In the genomic region with DNA sequence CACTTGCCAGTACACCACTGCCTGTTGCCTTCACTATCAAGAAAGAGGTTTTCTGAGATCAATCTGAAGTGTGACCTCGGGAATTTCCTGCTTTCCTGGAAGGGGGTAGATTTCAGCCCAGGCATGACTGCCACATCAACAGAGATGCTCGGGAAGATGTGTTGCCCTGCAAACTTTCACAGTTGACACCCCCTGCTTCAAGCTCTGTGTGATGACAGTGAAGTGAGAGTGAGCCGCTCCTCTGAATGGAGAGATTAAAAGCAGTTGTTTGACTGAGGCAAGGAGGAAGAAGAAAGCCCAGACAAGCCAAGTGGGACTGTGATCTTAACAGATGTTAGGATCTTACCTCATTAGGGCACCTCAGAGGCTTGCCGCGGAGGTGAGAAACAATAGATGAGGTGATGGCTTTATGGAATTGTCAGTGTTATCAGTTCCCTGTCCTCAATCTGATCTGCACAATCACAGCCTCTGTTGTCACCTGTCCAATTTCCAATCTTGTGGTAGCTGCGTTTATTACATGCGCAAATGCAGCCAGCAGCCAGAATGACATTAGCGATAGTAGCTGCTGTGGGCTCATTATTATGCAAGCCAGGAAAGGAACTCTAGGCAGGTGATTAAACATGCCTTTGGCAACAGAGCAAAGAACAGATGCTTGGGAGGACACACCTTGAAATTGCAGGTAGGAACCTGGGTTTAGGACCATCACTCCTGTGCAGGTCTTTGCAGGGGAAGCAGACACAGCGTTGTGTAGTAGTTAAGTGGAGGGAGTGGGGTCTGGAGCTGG, we compare ENCODE assay signal across 18 cellular contexts.
DNase-seq lines count a peak whose midpoint lies in the region; TF ChIP-seq lines count a peak whose summit lies in the region.
"Had no signal": no experiment of that assay in that cellular context is flagged by ENCODE, and none has a peak within 500 bp of the region (broad histone marks: within the 10 kb centered on the region; RNA-seq: fewer than 3 reads in every experiment).

No MANE protein-coding gene starts in this region.

- TF ChIP-seq CTCF in nephron progenitor cell (IDR thresholded peaks at IDR 0.05) = no peak

- H3K36me3 Mint-ChIP-seq in activated naive CD8-positive, alpha-beta T cell treated with anti-CD3 and anti-CD28 coated beads for 36 hours = no peaks in the 10 kb centered on the region
- H3K36me3 Mint-ChIP-seq in nephron progenitor cell (ENCODE audit: low read depth) = peaks cover 16% of the 10 kb centered on the region

- H3K4me3 Mint-ChIP-seq in activated naive CD8-positive, alpha-beta T cell treated with anti-CD3 and anti-CD28 coated beads for 36 hours = no peak overlapping the region
- no peak overlapping the region for H3K4me3 Mint-ChIP-seq in nephron progenitor cell

- no peak overlapping the region for H3K27ac Mint-ChIP-seq in activated naive CD8-positive, alpha-beta T cell treated with anti-CD3 and anti-CD28 coated beads for 36 hours
- no peak overlapping the region for H3K27ac Mint-ChIP-seq in nephron progenitor cell

- peaks cover 6% of the 10 kb centered on the region for H3K27me3 Mint-ChIP-seq in activated naive CD8-positive, alpha-beta T cell treated with anti-CD3 and anti-CD28 coated beads for 36 hours
- peaks cover 4% of the 10 kb centered on the region for H3K27me3 Mint-ChIP-seq in nephron progenitor cell (ENCODE audit: low read depth, poor library complexity)

- peak; percentile 78 for DNase-seq in DMS79 (lab: John Stamatoyannopoulos, UW)
- peak; percentile 75 for DNase-seq in NCI-H146 treated with DMSO at 0.1 percent for 48 hours (lab: John Stamatoyannopoulos, UW; ENCODE audit: unreplicated experiment)
- peak; percentile 36 for DNase-seq in NCI-H774 (lab: John Stamatoyannopoulos, UW)
- peak; percentile 34 for DNase-seq in iPS-NIHi7 (ENCODE audit: extremely low spot score)
- no peak for DNase-seq in medulla oblongata (ENCODE audit: extremely low spot score)
- no peak for DNase-seq in activated naive CD8-positive, alpha-beta T cell treated with anti-CD3 and anti-CD28 coated beads for 36 hours
- DNase-seq in hepatic stellate cell (ENCODE audit: low spot score) = no peak
- DNase-seq in nephron progenitor cell = no peak
- DNase-seq: activated naive CD4-positive, alpha-beta T cell; GF-D8; GOT3; heart left ventricle; islet precursor cell; NCI-H1694 treated with DMSO at 0.1 percent for 48 hours; occipital lobe; right lobe of liver; stimulated activated CD4-positive, alpha-beta T cell treated with anti-CD3 and anti-CD28 coated beads, Interleukin-1b, Interleukin-23, amount 100 ng/mL, for 48 hours; T-helper 9 cell had no signal

- H3K4me1 Mint-ChIP-seq in activated naive CD8-positive, alpha-beta T cell treated with anti-CD3 and anti-CD28 coated beads for 36 hours = no peaks in the 10 kb centered on the region
- peaks cover 15% of the 10 kb centered on the region for H3K4me1 Mint-ChIP-seq in nephron progenitor cell

- H3K9me3 Mint-ChIP-seq in activated naive CD8-positive, alpha-beta T cell treated with anti-CD3 and anti-CD28 coated beads for 36 hours = no peaks in the 10 kb centered on the region
- H3K9me3 Mint-ChIP-seq in nephron progenitor cell = no peaks in the 10 kb centered on the region

Comparison
In these comparisons a context has a peak if more than half of its experiments do, and no peak if none do; other contexts are left out.
1. DNase-seq: peak in DMS79 (single experiment), NCI-H146 treated with DMSO at 0.1 percent for 48 hours (single experiment), NCI-H774 (single experiment) and iPS-NIHi7 (single experiment); none in medulla oblongata (single experiment), activated naive CD8-positive, alpha-beta T cell treated with anti-CD3 and anti-CD28 coated beads for 36 hours (single experiment), hepatic stellate cell (single experiment) and nephron progenitor cell (single experiment).